ENCODE assay signal across 6 cellular contexts in the genomic region with DNA sequence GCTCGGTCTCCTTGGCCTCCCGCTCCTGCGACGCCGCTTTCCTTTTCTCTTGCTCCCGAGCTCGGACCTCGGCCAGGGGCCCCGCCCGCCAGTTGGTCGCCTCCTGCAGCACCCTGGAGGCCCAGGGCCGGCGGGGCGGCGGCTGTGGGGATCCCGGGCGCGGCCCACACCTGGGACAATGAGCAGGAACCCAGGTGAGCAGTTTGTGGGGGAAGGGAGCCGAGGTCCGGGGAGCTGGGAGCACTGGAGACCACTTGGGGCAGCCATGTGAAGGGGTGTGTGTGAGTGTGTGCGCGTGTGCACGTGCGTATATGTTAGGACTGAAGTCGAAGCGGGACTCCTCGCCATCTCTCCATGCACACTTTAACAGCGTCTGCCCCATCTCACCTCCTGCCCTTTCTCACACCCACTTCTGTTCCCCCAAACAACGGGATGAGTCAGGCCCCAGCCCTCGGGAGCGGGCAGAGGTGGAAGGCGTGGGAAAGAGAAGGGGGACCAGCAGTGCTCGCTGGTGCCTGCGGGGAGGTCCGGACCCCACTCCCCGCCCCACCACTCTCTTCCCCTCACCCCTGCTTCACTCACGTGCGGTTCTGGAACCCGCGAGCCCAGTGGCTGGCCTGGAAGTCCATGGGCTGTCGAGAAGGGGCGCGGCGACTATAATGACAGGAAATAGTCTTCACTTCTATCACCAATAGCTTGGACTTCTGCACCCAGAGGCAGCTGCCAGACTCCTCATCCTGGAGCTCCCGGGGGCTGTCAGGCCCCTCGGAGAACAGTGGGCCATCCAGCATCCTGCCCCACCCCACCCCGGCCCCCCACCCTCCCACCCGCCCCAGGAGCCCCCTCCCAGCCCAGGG. TPM values are rescaled to one million over a fixed set of nuclear protein-coding genes. Genes with fewer than 3 reads are reported as not detected.
A peak's percentile ranks its signal among the peaks of the same experiment; 100 is the strongest.
DNase-seq lines count a peak whose midpoint lies in the region; ATAC-seq and TF ChIP-seq lines count a peak whose summit lies in the region.

No MANE protein-coding gene starts in this region.

- POLR2A ChIA-PET in BJ (lab: Charles Lee), result interaction anchor here (0.5 kb wide), 1 partner anchor 267 kb away, joined by 4 read pairs; no protein-coding TSS in a partner anchor
- POLR2A ChIA-PET in activated naive CD8-positive, alpha-beta T cell treated with anti-CD3 and anti-CD28 coated beads, Interleukin-2, amount 10 ng/mL, durations not matched to agents 7 days and 5 days (lab: Charles Lee), result interaction anchor here (1.6 to 3.9 kb wide), 5 partner anchors 18 to 146 kb away, joined by 4 to 21 read pairs (median 7); a partner anchor contains a TSS

- TF ChIP-seq CTCF in BJ (IDR thresholded peaks at IDR 0.05; ENCODE audit: insufficient read depth, low read depth, low read length) (no peak), HFF-Myc (IDR thresholded peaks at IDR 0.05; ENCODE audit: low read depth, low read length, missing control alignments) (no peak)

- no peaks in the 10 kb centered on the region for H3K9me3 ChIP-seq in mucosa of rectum (ENCODE audit: control insufficient read depth in 2 of 2, low read length in 2 of 2)

- H3K27me3 ChIP-seq in BJ (ENCODE audit: control insufficient read depth, insufficient read depth, low read length) (peaks cover 4% of the 10 kb centered on the region; the same call in 1 of the 2 replicates), mucosa of rectum (ENCODE audit: control insufficient read depth in 2 of 2, insufficient read depth in 2 of 2, low read length in 2 of 2) (peaks cover 30 to 39% of the 10 kb centered on the region in 2 donors)

- H3K36me3 ChIP-seq in BJ (ENCODE audit: control insufficient read depth, insufficient read depth, low read length) (peaks cover 15% of the 10 kb centered on the region), mucosa of rectum (ENCODE audit: control insufficient read depth in 2 of 2, insufficient read depth in 2 of 2, low read length in 2 of 2) (peaks cover 17 to 21% of the 10 kb centered on the region in 2 donors)

- no peak overlapping the region for H3K27ac Mint-ChIP-seq in activated naive CD8-positive, alpha-beta T cell treated with anti-CD3 and anti-CD28 coated beads, Interleukin-2, amount 10 ng/mL, durations not matched to agents 7 days and 5 days

- peak overlapping the region; percentile 66 for H3K4me3 Mint-ChIP-seq in activated naive CD8-positive, alpha-beta T cell treated with anti-CD3 and anti-CD28 coated beads, Interleukin-2, amount 10 ng/mL, durations not matched to agents 7 days and 5 days

- H3K4me3 ChIP-seq in BJ (ENCODE audit: low read depth, low read length) (peak overlapping the region; percentile 33), HFF-Myc (replicated peaks; ENCODE audit: low read depth, low read length) (peak overlapping the region; percentile 56), mucosa of rectum (ENCODE audit: low read length in 2 of 2) (peak overlapping the region; percentile 52 to 60)

- H3K9me3 Mint-ChIP-seq in activated naive CD8-positive, alpha-beta T cell treated with anti-CD3 and anti-CD28 coated beads, Interleukin-2, amount 10 ng/mL, durations not matched to agents 7 days and 5 days, result no peaks in the 10 kb centered on the region

- peaks cover 20% of the 10 kb centered on the region for H3K36me3 Mint-ChIP-seq in activated naive CD8-positive, alpha-beta T cell treated with anti-CD3 and anti-CD28 coated beads, Interleukin-2, amount 10 ng/mL, durations not matched to agents 7 days and 5 days

- peaks cover 27 to 30% of the 10 kb centered on the region in 2 donors for H3K4me1 ChIP-seq in mucosa of rectum (ENCODE audit: control insufficient read depth in 2 of 2, insufficient read depth in 2 of 2, low read length in 2 of 2)

- DNase-seq in BJ (ENCODE audit: low read depth) (no peak), HFF-Myc (ENCODE audit: extremely low read depth, low read depth) (no peak), dedifferentiated amniotic fluid mesenchymal stem cell (ENCODE audit: extremely low spot score) (no peak)
- peak; percentile 54 for DNase-seq in activated naive CD8-positive, alpha-beta T cell treated with anti-CD3 and anti-CD28 coated beads, Interleukin-2, amount 10 ng/mL, durations not matched to agents 7 days and 5 days

- CTCF ChIA-PET in BJ (lab: Yijun Ruan, JAX), result interaction anchor here (0.6 to 27.0 kb wide), 13 partner anchors 7 to 237 kb away, joined by 3 to 757 read pairs (median 8); a partner anchor contains a TSS

- H3K27ac ChIP-seq in mucosa of rectum (ENCODE audit: low read depth in 2 of 2, low read length in 2 of 2), result no peak overlapping the region

- peaks cover 47% of the 10 kb centered on the region for H3K27me3 Mint-ChIP-seq in activated naive CD8-positive, alpha-beta T cell treated with anti-CD3 and anti-CD28 coated beads, Interleukin-2, amount 10 ng/mL, durations not matched to agents 7 days and 5 days

- H3K9ac ChIP-seq in mucosa of rectum (ENCODE audit: low read depth in 1 of 2, low read length in 2 of 2), result peak overlapping the region in 1 of 2 donors; percentile 9

- H3K4me1 Mint-ChIP-seq in activated naive CD8-positive, alpha-beta T cell treated with anti-CD3 and anti-CD28 coated beads, Interleukin-2, amount 10 ng/mL, durations not matched to agents 7 days and 5 days, result peaks cover 16% of the 10 kb centered on the region

- peak; percentile 8 for ATAC-seq in activated naive CD8-positive, alpha-beta T cell treated with anti-CD3 and anti-CD28 coated beads, Interleukin-2, amount 10 ng/mL, durations not matched to agents 7 days and 5 days (ENCODE audit: low read depth)
- no peak for ATAC-seq in HG03039 (IDR thresholded peaks at IDR 0.05; ENCODE audit: unreplicated experiment)

RNA-seq across cellular contexts. Expression of a gene that starts 0.5 kb away (rescaled TPM):
- 0.02 and 0.07 TPM in 2 replicates for polyA plus RNA-seq in BJ (2011; rRNA removed)
- 0.10 TPM in 1 of 2 replicates, not detected in the other for polyA minus RNA-seq in BJ (2011; rRNA and poly(A)+ RNA removed)
- total RNA-seq in activated naive CD8-positive, alpha-beta T cell treated with anti-CD3 and anti-CD28 coated beads, Interleukin-2, amount 10 ng/mL, durations not matched to agents 7 days and 5 days, result under 1 TPM; 0.20 to 0.30 TPM

RNA-seq across cellular contexts. Expression of a gene that starts 19.9 kb away (rescaled TPM):
- 94.1 and 127 TPM in 2 replicates for polyA plus RNA-seq in BJ (2011; rRNA removed)
- 24.5 and 37.1 TPM in 2 replicates for polyA minus RNA-seq in BJ (2011; rRNA and poly(A)+ RNA removed)
- total RNA-seq in activated naive CD8-positive, alpha-beta T cell treated with anti-CD3 and anti-CD28 coated beads, Interleukin-2, amount 10 ng/mL, durations not matched to agents 7 days and 5 days, result 10 to 100 TPM; 50.0 to 56.6 TPM

RNA-seq across cellular contexts. Expression of a gene that starts 20.6 kb away (rescaled TPM):
- polyA plus RNA-seq in BJ (2011; rRNA removed), result not detected in 2 replicates
- polyA minus RNA-seq in BJ (2011; rRNA and poly(A)+ RNA removed), result not detected in 2 replicates
- 1 to 10 TPM; 1.7 to 2.0 TPM for total RNA-seq in activated naive CD8-positive, alpha-beta T cell treated with anti-CD3 and anti-CD28 coated beads, Interleukin-2, amount 10 ng/mL, durations not matched to agents 7 days and 5 days

RNA-seq across cellular contexts. Expression of a gene that starts 27.2 kb away (rescaled TPM):
- 0.63 and 0.76 TPM in 2 replicates for polyA plus RNA-seq in BJ (2011; rRNA removed)
- 0.24 and 0.41 TPM in 2 replicates for polyA minus RNA-seq in BJ (2011; rRNA and poly(A)+ RNA removed)
- 10 to 100 TPM in 1 of 2 experiments, 1 to 10 TPM in 1; 9.4 to 10.1 TPM for total RNA-seq in activated naive CD8-positive, alpha-beta T cell treated with anti-CD3 and anti-CD28 coated beads, Interleukin-2, amount 10 ng/mL, durations not matched to agents 7 days and 5 days

RNA-seq across cellular contexts. Expression of a gene that starts 41.4 kb away (rescaled TPM):
- polyA plus RNA-seq in BJ (2011; rRNA removed), result 233 and 292 TPM in 2 replicates
- 54.4 and 104 TPM in 2 replicates for polyA minus RNA-seq in BJ (2011; rRNA and poly(A)+ RNA removed)
- 10 to 100 TPM; 88.0 to 96.5 TPM for total RNA-seq in activated naive CD8-positive, alpha-beta T cell treated with anti-CD3 and anti-CD28 coated beads, Interleukin-2, amount 10 ng/mL, durations not matched to agents 7 days and 5 days
